16 cellular contexts compared by ENCODE assay signal in genomic region chr2:15243762-15244161, GRCh38.
DNase-seq lines count a peak whose midpoint lies in the region; ATAC-seq and TF ChIP-seq lines count a peak whose summit lies in the region.
"Had no signal": no experiment of that assay in that cellular context is flagged by ENCODE, and none has a peak within 500 bp of the region (broad histone marks: within the 10 kb centered on the region; RNA-seq: fewer than 3 reads in every experiment).

No MANE protein-coding gene starts in this region.

- H3K9me3 Mint-ChIP-seq in stimulated activated naive B cell treated with anti-CD40 and anti-IgM and Interleukin-4, amounts not matched to agents 10 μg/mL and 1 μg/mL and 100 μg/mL, for 72 hours: peaks cover 0 to 1% of the 10 kb centered on the region in 2 donors
- H3K9me3 Mint-ChIP-seq: memory B cell had no signal

- no peak overlapping the region for H3K4me3 ChIP-seq in fibroblast of lung (replicated peaks in 1 of 4; ENCODE audit: control extremely low read depth in 1 of 4, insufficient read depth in 1 of 4, low read depth in 3 of 4, low read length in 4 of 4)
- H3K4me3 ChIP-seq: adrenal gland had no signal

- H3K27me3 Mint-ChIP-seq in stimulated activated naive B cell treated with anti-CD40 and anti-IgM and Interleukin-4, amounts not matched to agents 10 μg/mL and 1 μg/mL and 100 μg/mL, for 72 hours: no peaks in the 10 kb centered on the region
- H3K27me3 Mint-ChIP-seq: memory B cell, progenitor cell of endocrine pancreas had no signal

- no peaks in the 10 kb centered on the region for H3K36me3 ChIP-seq in fibroblast of lung (ENCODE audit: control insufficient read depth, insufficient read depth, low read length)
- H3K36me3 ChIP-seq: adrenal gland had no signal

- peak; percentile 89 for DNase-seq in A172 (ENCODE audit: low spot score)
- peak; percentile 21 for DNase-seq in H4 (ENCODE audit: low spot score)
- DNase-seq in NCI-H82 (lab: John Stamatoyannopoulos, UW): peak; percentile 94
- peak; percentile 47 to 74 for DNase-seq in fibroblast of lung (ENCODE audit: low read depth in 2 of 2)
- no peak for DNase-seq in NCI-H187 treated with DMSO at 0.1 percent for 48 hours (lab: John Stamatoyannopoulos, UW)
- no peak for DNase-seq in stimulated activated naive B cell treated with anti-CD40 and anti-IgM and Interleukin-4, amounts not matched to agents 10 μg/mL and 1 μg/mL and 100 μg/mL, for 72 hours
- DNase-seq: activated CD8-positive, alpha-beta memory T cell treated with anti-CD3 and anti-CD28 coated beads, Interleukin-2, amount 50 U/mL, for 48 hours; adrenal gland; AML-193; NCI-H1694; stimulated activated CD4-positive, alpha-beta T cell treated with anti-CD3 and anti-CD28 coated beads, Interleukin-2, amount 100 ng/mL, for 24 hours; stimulated activated naive CD8-positive, alpha-beta T cell treated with anti-CD3 and anti-CD28 coated beads, Interleukin-15, Interleukin-2, amounts not matched to agents 100 U/mL and 50 U/mL, for 24 hours had no signal

- peaks cover 14 to 32% of the 10 kb centered on the region in 2 donors for H3K36me3 Mint-ChIP-seq in stimulated activated naive B cell treated with anti-CD40 and anti-IgM and Interleukin-4, amounts not matched to agents 10 μg/mL and 1 μg/mL and 100 μg/mL, for 72 hours

- no peaks in the 10 kb centered on the region for H3K79me2 ChIP-seq in fibroblast of lung (ENCODE audit: control insufficient read depth, insufficient read depth, low read length)

- H3K4me3 Mint-ChIP-seq in stimulated activated naive B cell treated with anti-CD40 and anti-IgM and Interleukin-4, amounts not matched to agents 10 μg/mL and 1 μg/mL and 100 μg/mL, for 72 hours: no peak overlapping the region
- H3K4me3 Mint-ChIP-seq: memory B cell had no signal

- no peak for ATAC-seq in stimulated activated naive B cell treated with anti-CD40 and anti-IgM and Interleukin-4, amounts not matched to agents 10 μg/mL and 1 μg/mL and 100 μg/mL, for 72 hours (replicated peaks)
- no peak for ATAC-seq in GM21515 (IDR thresholded peaks at IDR 0.05; ENCODE audit: unreplicated experiment)
- no peak for ATAC-seq in HG02798 (IDR thresholded peaks at IDR 0.05; ENCODE audit: poor library complexity, unreplicated experiment)
- ATAC-seq: stimulated activated naive CD8-positive, alpha-beta T cell treated with anti-CD3 and anti-CD28 coated beads, Interleukin-15, Interleukin-2, amounts not matched to agents 100 U/mL and 50 U/mL, for 24 hours had no signal

- no peak overlapping the region for H3K4me2 ChIP-seq in fibroblast of lung (ENCODE audit: extremely low read depth, insufficient read depth, low read length)

- H3K9me3 ChIP-seq in fibroblast of lung (ENCODE audit: control insufficient read depth, insufficient read depth, low read depth, low read length): no peaks in the 10 kb centered on the region
- H3K9me3 ChIP-seq: adrenal gland had no signal

- no peak overlapping the region for H2AFZ ChIP-seq in fibroblast of lung (ENCODE audit: low read length)

- no peak overlapping the region for H3K9ac ChIP-seq in fibroblast of lung (ENCODE audit: insufficient read depth, low read length)

- H3K4me1 ChIP-seq in fibroblast of lung (ENCODE audit: control insufficient read depth, extremely low read depth, insufficient read depth, low read length): no peaks in the 10 kb centered on the region

- no peaks in the 10 kb centered on the region for H4K20me1 ChIP-seq in fibroblast of lung (ENCODE audit: control insufficient read depth, extremely low read depth, insufficient read depth, low read length)

- TF ChIP-seq CTCF in fibroblast of lung (conservative IDR thresholded peaks at IDR 0.05 in 1 of 2, IDR thresholded peaks at IDR 0.05 in 1 of 2; ENCODE audit: low read depth in 1 of 2, low read length in 2 of 2): no peak

- no peak overlapping the region for H3K27ac ChIP-seq in fibroblast of lung (ENCODE audit: insufficient read depth, low read length)
- H3K27ac ChIP-seq: adrenal gland had no signal

- H3K27ac Mint-ChIP-seq in stimulated activated naive B cell treated with anti-CD40 and anti-IgM and Interleukin-4, amounts not matched to agents 10 μg/mL and 1 μg/mL and 100 μg/mL, for 72 hours: no peak overlapping the region
- H3K27ac Mint-ChIP-seq: memory B cell, progenitor cell of endocrine pancreas had no signal

- no peaks in the 10 kb centered on the region for H3K4me1 Mint-ChIP-seq in stimulated activated naive B cell treated with anti-CD40 and anti-IgM and Interleukin-4, amounts not matched to agents 10 μg/mL and 1 μg/mL and 100 μg/mL, for 72 hours

- no peaks in the 10 kb centered on the region for H3K27me3 ChIP-seq in fibroblast of lung (ENCODE audit: control insufficient read depth, insufficient read depth, low read length)
- H3K27me3 ChIP-seq: adrenal gland had no signal

Comparison
In these comparisons a context has a peak if more than half of its experiments do, and no peak if none do; other contexts are left out.
1. DNase-seq: peak in A172 (single experiment), H4 (single experiment), NCI-H82 (single experiment) and fibroblast of lung (2 of 2); none in NCI-H187 treated with DMSO at 0.1 percent for 48 hours (single experiment) and stimulated activated naive B cell treated with anti-CD40 and anti-IgM and Interleukin-4, amounts not matched to agents 10 μg/mL and 1 μg/mL and 100 μg/mL, for 72 hours (single experiment).